ENCODE assay signal across 12 cellular contexts in genomic region chr9:88477300-88477751, GRCh38. TPM values are rescaled to one million over a fixed set of nuclear protein-coding genes. Genes with fewer than 3 reads are reported as not detected.
DNase-seq lines count a peak whose midpoint lies in the region; ATAC-seq and TF ChIP-seq lines count a peak whose summit lies in the region.
"Had no signal": no experiment of that assay in that cellular context is flagged by ENCODE, and none has a peak within 500 bp of the region (broad histone marks: within the 10 kb centered on the region; RNA-seq: fewer than 3 reads in every experiment).

No MANE protein-coding gene starts in this region.

- CTCF ChIA-PET in activated CD4-positive, alpha-beta T cell treated with anti-CD3 and anti-CD28 coated beads for 36 hours (lab: Charles Lee): no interaction called here
- CTCF ChIA-PET in activated CD4-positive, alpha-beta T cell treated with anti-CD3 and anti-CD28 coated beads, Interleukin-2, amount 10 ng/mL, durations not matched to agents 7 days and 5 days (lab: Charles Lee): no interaction called here
- CTCF ChIA-PET in IMR-90 (lab: Yijun Ruan, JAX): no interaction called here

- H3K56ac ChIP-seq in IMR-90 (ENCODE audit: extremely low read depth, insufficient read depth, low read length): 0 out of 2 replicates have a peak overlapping the region, but pooled peaks have one; percentile 58

- peak overlapping the region; percentile 67; the same call in 1 of the 3 replicates for H2BK15ac ChIP-seq in IMR-90 (ENCODE audit: low read depth, low read length)

- H3K9me3 ChIP-seq in IMR-90 (ENCODE audit: control insufficient read depth, insufficient read depth, low read length): no peaks in the 10 kb centered on the region
- H3K9me3 ChIP-seq: transverse colon had no signal

- no peaks in the 10 kb centered on the region for H3K27me3 ChIP-seq in IMR-90 (ENCODE audit: control insufficient read depth, insufficient read depth, low read length)
- H3K27me3 ChIP-seq: transverse colon had no signal

- no peaks in the 10 kb centered on the region for H3K27me3 Mint-ChIP-seq in activated CD4-positive, alpha-beta T cell treated with anti-CD3 and anti-CD28 coated beads for 36 hours
- H3K27me3 Mint-ChIP-seq in activated CD4-positive, alpha-beta T cell treated with anti-CD3 and anti-CD28 coated beads, Interleukin-2, amount 10 ng/mL, durations not matched to agents 7 days and 5 days: no peaks in the 10 kb centered on the region
- H3K27me3 Mint-ChIP-seq: naive thymus-derived CD8-positive, alpha-beta T cell had no signal

- POLR2A ChIA-PET in activated CD4-positive, alpha-beta T cell treated with anti-CD3 and anti-CD28 coated beads for 36 hours (lab: Charles Lee): interaction anchor here (1.0 kb wide), 1 partner anchor 86 kb away, joined by 3 read pairs; no protein-coding TSS in a partner anchor
- POLR2A ChIA-PET in activated CD4-positive, alpha-beta T cell treated with anti-CD3 and anti-CD28 coated beads, Interleukin-2, amount 10 ng/mL, durations not matched to agents 7 days and 5 days (lab: Charles Lee): no interaction called here
- POLR2A ChIA-PET in IMR-90 (lab: Charles Lee; ENCODE audit: unreplicated experiment): no interaction called here

- H3K36me3 ChIP-seq in IMR-90 (ENCODE audit: control insufficient read depth, insufficient read depth, low read length): peaks cover 1% of the 10 kb centered on the region

- peaks cover 12% of the 10 kb centered on the region for H3K9me1 ChIP-seq in IMR-90 (ENCODE audit: insufficient read depth, low read length)

- H3K4me1 Mint-ChIP-seq in activated CD4-positive, alpha-beta T cell treated with anti-CD3 and anti-CD28 coated beads for 36 hours: peaks cover 20% of the 10 kb centered on the region
- peaks cover 20% of the 10 kb centered on the region for H3K4me1 Mint-ChIP-seq in activated CD4-positive, alpha-beta T cell treated with anti-CD3 and anti-CD28 coated beads, Interleukin-2, amount 10 ng/mL, durations not matched to agents 7 days and 5 days

- no peak overlapping the region for H3K23ac ChIP-seq in IMR-90 (ENCODE audit: low read depth, low read length)

- ATAC-seq in activated CD4-positive, alpha-beta T cell treated with anti-CD3 and anti-CD28 coated beads for 36 hours: peak; percentile 87
- ATAC-seq in IMR-90 (ENCODE audit: low read depth) (peak; percentile 81), GM21619 (IDR thresholded peaks at IDR 0.05; ENCODE audit: unreplicated experiment) (no peak)
- ATAC-seq: naive thymus-derived CD8-positive, alpha-beta T cell had no signal

- TF ChIP-seq CTCF in IMR-90 (conservative IDR thresholded peaks at IDR 0.05; ENCODE audit: low read depth, low read length) (no peak), cardiac fibroblast (IDR thresholded peaks at IDR 0.05; ENCODE audit: low read depth, low read length) (no peak)

- H3K4me2 ChIP-seq in IMR-90 (ENCODE audit: low read depth, low read length): peak overlapping the region; percentile 23

- DNase-seq in activated CD4-positive, alpha-beta T cell treated with anti-CD3 and anti-CD28 coated beads for 36 hours: peak; percentile 9
- no peak for DNase-seq in activated CD4-positive, alpha-beta T cell treated with anti-CD3 and anti-CD28 coated beads, Interleukin-2, amount 10 ng/mL, durations not matched to agents 7 days and 5 days
- DNase-seq in IMR-90: peak; percentile 99
- peak; percentile 80 to 96 for DNase-seq in cardiac fibroblast (ENCODE audit: low read depth in 2 of 2)
- DNase-seq in renal cortical epithelial cell (ENCODE audit: low read depth): peak; percentile 100
- DNase-seq in NCI-H748 (lab: John Stamatoyannopoulos, UW; ENCODE audit: unreplicated experiment): no peak
- no peak for DNase-seq in NCI-H524 (lab: John Stamatoyannopoulos, UW)
- DNase-seq: activated CD4-positive, alpha-beta T cell treated with anti-CD3 and anti-CD28 coated beads for 4 hours; naive thymus-derived CD8-positive, alpha-beta T cell; NCI-H1105; transverse colon had no signal

- H2AK9ac ChIP-seq in IMR-90 (replicated peaks; ENCODE audit: low read depth, low read length, poor library complexity): peak overlapping the region; percentile 33

- H3K79me1 ChIP-seq in IMR-90 (ENCODE audit: low read depth in 1 of 2, low read length in 2 of 2): peaks cover 21 to 56% of the 10 kb centered on the region in 2 experiments

- no peak for TF ChIP-seq POLR2A in IMR-90 (IDR thresholded peaks at IDR 0.05; ENCODE audit: low read depth, low read length)

- peak overlapping the region; percentile 96 for H2BK5ac ChIP-seq in IMR-90 (ENCODE audit: low read depth, low read length, poor library complexity, severe bottlenecking)

- no peak for TF ChIP-seq RAD21 in IMR-90 (IDR thresholded peaks at IDR 0.05; ENCODE audit: low read length)

- BruUV-seq in IMR-90 (replicated peaks; lab: Mats Ljungman, UMichigan): no TSS peak

- dilution Hi-C loops in IMR-90 (cut with HindIII; ENCODE audit: low sequenced_read_pairs, unreplicated experiment): no loop called here

- peak overlapping the region; percentile 93 for H4K91ac ChIP-seq in IMR-90 (ENCODE audit: insufficient read depth, low read depth, low read length)

- no CpG with 5 or more reads among the region's 3 CpGs for WGBS in IMR-90 (ENCODE audit: extremely low coverage in 2 of 2, insufficient read length in 1 of 2), 2 experiments

- H4K20me1 ChIP-seq in IMR-90 (ENCODE audit: insufficient read depth, low read length): peaks cover 4% of the 10 kb centered on the region; the same call in 1 of the 2 replicates

- H3K9me3 Mint-ChIP-seq in activated CD4-positive, alpha-beta T cell treated with anti-CD3 and anti-CD28 coated beads for 36 hours (ENCODE audit: low read depth): no peaks in the 10 kb centered on the region
- H3K9me3 Mint-ChIP-seq in activated CD4-positive, alpha-beta T cell treated with anti-CD3 and anti-CD28 coated beads, Interleukin-2, amount 10 ng/mL, durations not matched to agents 7 days and 5 days: no peaks in the 10 kb centered on the region
- H3K9me3 Mint-ChIP-seq: naive thymus-derived CD8-positive, alpha-beta T cell had no signal

- H2BK20ac ChIP-seq in IMR-90 (ENCODE audit: low read depth, low read length): no peak overlapping the region

- H3K9ac ChIP-seq in IMR-90 (ENCODE audit: low read depth, low read length): no peak overlapping the region

- peaks cover 19% of the 10 kb centered on the region for H3K36me3 Mint-ChIP-seq in activated CD4-positive, alpha-beta T cell treated with anti-CD3 and anti-CD28 coated beads for 36 hours (ENCODE audit: low read depth)
- H3K36me3 Mint-ChIP-seq in activated CD4-positive, alpha-beta T cell treated with anti-CD3 and anti-CD28 coated beads, Interleukin-2, amount 10 ng/mL, durations not matched to agents 7 days and 5 days (ENCODE audit: low read depth): peaks cover 26% of the 10 kb centered on the region

- H3K4me3 Mint-ChIP-seq in activated CD4-positive, alpha-beta T cell treated with anti-CD3 and anti-CD28 coated beads for 36 hours: no peak overlapping the region
- H3K4me3 Mint-ChIP-seq in activated CD4-positive, alpha-beta T cell treated with anti-CD3 and anti-CD28 coated beads, Interleukin-2, amount 10 ng/mL, durations not matched to agents 7 days and 5 days: no peak overlapping the region
- H3K4me3 Mint-ChIP-seq: naive thymus-derived CD8-positive, alpha-beta T cell had no signal

- H3K4me3 ChIP-seq in IMR-90 (ENCODE audit: insufficient read depth, low read depth, low read length) (no peak overlapping the region), cardiac fibroblast (replicated peaks in 1 of 2; ENCODE audit: low read depth in 2 of 2, low read length in 2 of 2) (no peak overlapping the region)
- H3K4me3 ChIP-seq: transverse colon had no signal

- H3K14ac ChIP-seq in IMR-90 (replicated peaks; ENCODE audit: low read depth, low read length): no peak overlapping the region

- H2AK5ac ChIP-seq in IMR-90 (ENCODE audit: low read depth, low read length): no peak overlapping the region

- H4K5ac ChIP-seq in IMR-90 (ENCODE audit: low read depth, low read length): no peak overlapping the region

- H3K4ac ChIP-seq in IMR-90 (ENCODE audit: low read depth, low read length): peak overlapping the region; percentile 95

- peak overlapping the region; percentile 51 for H3K27ac Mint-ChIP-seq in activated CD4-positive, alpha-beta T cell treated with anti-CD3 and anti-CD28 coated beads for 36 hours
- no peak overlapping the region for H3K27ac Mint-ChIP-seq in activated CD4-positive, alpha-beta T cell treated with anti-CD3 and anti-CD28 coated beads, Interleukin-2, amount 10 ng/mL, durations not matched to agents 7 days and 5 days

- H3K27ac ChIP-seq in IMR-90 (ENCODE audit: insufficient read depth, low read length): peak overlapping the region; percentile 84
- H3K27ac ChIP-seq: transverse colon had no signal

- in situ Hi-C loops in IMR-90 (cut with MboI; ENCODE audit: low sequenced_read_pairs): no loop called here

- no peak overlapping the region for H2AFZ ChIP-seq in IMR-90 (replicated peaks; ENCODE audit: low read length, poor library complexity)

- no peak overlapping the region for H3K18ac ChIP-seq in IMR-90 (ENCODE audit: low read depth, low read length)

- H4K8ac ChIP-seq in IMR-90 (ENCODE audit: low read depth in 2 of 2, low read length in 2 of 2): peak overlapping the region in 1 of 2 experiments; percentile 79; a peak in 2 of 4 replicates

- H3K4me1 ChIP-seq in IMR-90 (ENCODE audit: control insufficient read depth, insufficient read depth, low read length): peaks cover 19% of the 10 kb centered on the region
- H3K4me1 ChIP-seq: transverse colon had no signal

- peak overlapping the region; percentile 97; the same call in 1 of the 2 replicates for H2BK120ac ChIP-seq in IMR-90 (ENCODE audit: low read depth, low read length)

- intact Hi-C loops in activated CD4-positive, alpha-beta T cell treated with anti-CD3 and anti-CD28 coated beads for 36 hours (cut with DNase I, micrococcal nuclease): loop anchor here (1.0 to 10.0 kb wide), 15 partner anchors 17 to 1105 kb away; partner anchors contain the start of genes CDK20 (in 1 of the 2) and SPIN1 (in 1 of the 2)
- intact Hi-C loops in IMR-90 (cut with micrococcal nuclease): loop anchor here (5.0 kb wide), 2 partner anchors 75 to 100 kb away; no protein-coding TSS in a partner anchor

TF ChIP-seq in IMR-90, 13 proteins besides CTCF, POLR2A, EP300 and RAD21 (continues in another document):
- TF ChIP-seq RFX5 (IDR thresholded peaks at IDR 0.05; ENCODE audit: low read depth, low read length) (no peak), CHD1 (IDR thresholded peaks at IDR 0.05; ENCODE audit: low read depth, low read length) (no peak), MXI1 (IDR thresholded peaks at IDR 0.05; ENCODE audit: borderline replicate concordance, low read depth, low read length) (0 out of 2 replicates have a peak, but pooled peaks have one; percentile 20), SMC3 (IDR thresholded peaks at IDR 0.05; ENCODE audit: low read depth, low read length) (peak; percentile 16; the same call in 1 of the 2 replicates), NFE2L2 (IDR thresholded peaks at IDR 0.05; ENCODE audit: low read depth, low read length) (no peak)

RNA-seq across cellular contexts. Expression of gene NXNL2, which starts 57.7 kb away (rescaled TPM):
- not detected for total RNA-seq in activated CD4-positive, alpha-beta T cell treated with anti-CD3 and anti-CD28 coated beads for 36 hours
- total RNA-seq in activated CD4-positive, alpha-beta T cell treated with anti-CD3 and anti-CD28 coated beads, Interleukin-2, amount 10 ng/mL, durations not matched to agents 7 days and 5 days: not detected
- 3.2 and 4.7 TPM in 2 replicates for total RNA-seq in IMR-90 (2012; rRNA removed)
- 6.4 and 9.1 TPM in 2 replicates for polyA plus RNA-seq in IMR-90 (2012; rRNA removed)
- polyA plus RNA-seq in IMR-90 (2012; cell fraction: cytosol; rRNA removed): 12.3 and 16.6 TPM in 2 replicates
- 5.2 and 20.4 TPM in 2 replicates for polyA plus RNA-seq in IMR-90 (2012; cell fraction: nucleus; rRNA removed; ENCODE audit: low replicate concordance)
- 5.2 and 15.3 TPM in 2 replicates for total RNA-seq in renal cortical epithelial cell
- total RNA-seq: naive thymus-derived CD8-positive, alpha-beta T cell; transverse colon had no signal
- polyA plus RNA-seq: naive thymus-derived CD8-positive, alpha-beta T cell had no signal

Comparison
In these comparisons a context has a peak if more than half of its experiments do, and no peak if none do; other contexts are left out.
1. DNase-seq: peak in activated CD4-positive, alpha-beta T cell treated with anti-CD3 and anti-CD28 coated beads for 36 hours (single experiment), IMR-90 (single experiment), cardiac fibroblast (2 of 2) and renal cortical epithelial cell (single experiment); none in activated CD4-positive, alpha-beta T cell treated with anti-CD3 and anti-CD28 coated beads, Interleukin-2, amount 10 ng/mL, durations not matched to agents 7 days and 5 days (single experiment), NCI-H748 (single experiment) and NCI-H524 (0 of 2).